1 cellular context compared by ENCODE assay signal in genomic region chr11:57320067-57320718, GRCh38.
TF ChIP-seq lines count a peak whose summit lies in the region.

No MANE protein-coding gene starts in this region.

TF ChIP-seq in K562, 482 proteins besides CTCF, POLR2A, EP300 and RAD21:
- TF ChIP-seq RBFOX2 (IDR thresholded peaks at IDR 0.05; ENCODE audit: low read depth, low read length) (peak; percentile 43), THAP12 (CRISPR knock-in tag; IDR thresholded peaks at IDR 0.05) (no peak), ZBTB33 (CRISPR knock-in tag; IDR thresholded peaks at IDR 0.05) (0 out of 2 replicates have a peak, but pooled peaks have one; percentile 20), PPARD (CRISPR knock-in tag; IDR thresholded peaks at IDR 0.05) (no peak)
